In genomic region chr5:113218906-113219517, GRCh38 we compare ENCODE assay signal across 19 cellular contexts.
A peak's percentile ranks its signal among the peaks of the same experiment; 100 is the strongest.
DNase-seq lines count a peak whose midpoint lies in the region; ATAC-seq and TF ChIP-seq lines count a peak whose summit lies in the region.
"Had no signal": no experiment of that assay in that cellular context is flagged by ENCODE, and none has a peak within 500 bp of the region (broad histone marks: within the 10 kb centered on the region; RNA-seq: fewer than 3 reads in every experiment).

No MANE protein-coding gene starts in this region.

- H3K36me3 Mint-ChIP-seq in endothelial cell (ENCODE audit: low read depth, unreplicated experiment) (peaks cover 5% of the 10 kb centered on the region), Caco-2 (ENCODE audit: insufficient read depth, unreplicated experiment) (no peaks in the 10 kb centered on the region)
- H3K36me3 Mint-ChIP-seq: brain had no signal

- no peak for ATAC-seq in lower lobe of right lung

- 64 to 70% (median 65%) methylated on average over 7 of the region's 7 CpGs for WGBS in spleen, 5 donors

- peaks cover 30% of the 10 kb centered on the region for H3K4me1 Mint-ChIP-seq in endothelial cell (ENCODE audit: unreplicated experiment)
- H3K4me1 Mint-ChIP-seq in Caco-2 (ENCODE audit: low read depth, unreplicated experiment), result no peaks in the 10 kb centered on the region

- intact Hi-C loops in lower lobe of right lung (cut with DNase I) (no loop called here), spleen (cut with DNase I; ENCODE audit: low total_unique reads) (no loop called here), Caco-2 (cut with micrococcal nuclease; ENCODE audit: unreplicated experiment) (no loop called here)

- TF ChIP-seq POLR2A in spleen (IDR thresholded peaks at IDR 0.05) (no peak), Peyer's patch (IDR thresholded peaks at IDR 0.05) (no peak)

- no peaks in the 10 kb centered on the region for H3K36me3 ChIP-seq in SK-N-MC (ENCODE audit: insufficient read depth, low read length)
- H3K36me3 ChIP-seq in lower lobe of right lung, result no peaks in the 10 kb centered on the region
- H3K36me3 ChIP-seq in spleen, result no peaks in the 10 kb centered on the region
- H3K36me3 ChIP-seq in Caco-2 (ENCODE audit: control insufficient read depth, insufficient read depth, low read length), result no peaks in the 10 kb centered on the region
- no peaks in the 10 kb centered on the region for H3K36me3 ChIP-seq in Peyer's patch
- H3K36me3 ChIP-seq: colonic mucosa had no signal

- POLR2A ChIA-PET in Caco-2 (lab: Charles Lee), result no interaction called here

- H3K9me3 Mint-ChIP-seq in endothelial cell (ENCODE audit: unreplicated experiment) (no peaks in the 10 kb centered on the region), Caco-2 (ENCODE audit: unreplicated experiment) (peaks cover 8% of the 10 kb centered on the region)
- H3K9me3 Mint-ChIP-seq: CD4-positive, alpha-beta T cell; T-helper 1 cell treated with Interleukin-12 subunit alpha and Interleukin-12 subunit beta and Interleukin-4 antibody, amounts not matched to agents 30 μg/mL and 1 μg/mL, for 36 hours had no signal

- H3K27ac Mint-ChIP-seq in endothelial cell (ENCODE audit: unreplicated experiment) (peak overlapping the region; percentile 93), Caco-2 (ENCODE audit: unreplicated experiment) (no peak overlapping the region)
- H3K27ac Mint-ChIP-seq: CD4-positive, alpha-beta T cell; T-helper 1 cell treated with Interleukin-12 subunit alpha and Interleukin-12 subunit beta and Interleukin-4 antibody, amounts not matched to agents 30 μg/mL and 1 μg/mL, for 36 hours had no signal

- peak overlapping the region; percentile 47 for H3K9ac ChIP-seq in SK-N-MC (ENCODE audit: insufficient read length)

- DNase-seq in SK-N-MC (ENCODE audit: low read depth, low spot score) (no peak), endothelial cell (ENCODE audit: low spot score) (no peak), lower lobe of right lung (no peak), spleen (no peak), Caco-2 (no peak), Peyer's patch (no peak)
- DNase-seq in stimulated activated naive CD4-positive, alpha-beta T cell treated with Interleukin-2 at 50 U/mL for 16 hours (lab: John Stamatoyannopoulos, UW), result no peak
- DNase-seq: activated CD4-positive, alpha-beta T cell treated with anti-CD3 and anti-CD28 coated beads, Interleukin-2, amount 50 U/mL, for 4 hours; activated CD8-positive, alpha-beta memory T cell treated with anti-CD3 and anti-CD28 coated beads, Interleukin-2, amount 50 U/mL, for 48 hours; CD4-positive, alpha-beta T cell; colonic mucosa; KG1; midbrain; NCI-H146; NCI-H2171; NCI-H526; SHP77 treated with DMSO at 0.1 percent for 48 hours had no signal

- H3K4me1 ChIP-seq in lower lobe of right lung (no peaks in the 10 kb centered on the region), spleen (peaks cover 0 to 11% (median 2%) of the 10 kb centered on the region in 6 donors), Caco-2 (no peaks in the 10 kb centered on the region; the same call in 1 of the 2 replicates), Peyer's patch (no peaks in the 10 kb centered on the region)
- H3K4me1 ChIP-seq: colonic mucosa had no signal

- H3K4me3 Mint-ChIP-seq in endothelial cell (ENCODE audit: unreplicated experiment) (no peak overlapping the region), Caco-2 (ENCODE audit: unreplicated experiment) (no peak overlapping the region)
- H3K4me3 Mint-ChIP-seq: CD4-positive, alpha-beta T cell; T-helper 1 cell treated with Interleukin-12 subunit alpha and Interleukin-12 subunit beta and Interleukin-4 antibody, amounts not matched to agents 30 μg/mL and 1 μg/mL, for 36 hours had no signal

- H3K9me3 ChIP-seq in SK-N-MC (ENCODE audit: low read depth, low read length) (no peaks in the 10 kb centered on the region), lower lobe of right lung (no peaks in the 10 kb centered on the region), spleen (no peaks in the 10 kb centered on the region), Caco-2 (peaks cover 3% of the 10 kb centered on the region; the same call in 1 of the 2 replicates), Peyer's patch (no peaks in the 10 kb centered on the region)
- H3K9me3 ChIP-seq: colonic mucosa had no signal

- H3K27ac ChIP-seq in SK-N-MC (peak overlapping the region; percentile 55), lower lobe of right lung (peak overlapping the region; percentile 38), spleen (peak overlapping the region in 5 of 8 donors; percentile 38 to 58 (median 55)), Peyer's patch (no peak overlapping the region)
- H3K27ac ChIP-seq: colonic mucosa had no signal

- H3K4me3 ChIP-seq in SK-N-MC (peak overlapping the region; percentile 60), lower lobe of right lung (no peak overlapping the region), spleen (no peak overlapping the region), Caco-2 (ENCODE audit: low read depth, low read length) (no peak overlapping the region), Peyer's patch (no peak overlapping the region)
- H3K4me3 ChIP-seq: colonic mucosa had no signal

- CTCF ChIA-PET in Caco-2 (lab: Charles Lee), result no interaction called here

- H3K27me3 ChIP-seq in lower lobe of right lung (ENCODE audit: low read depth) (no peaks in the 10 kb centered on the region), spleen (replicated peaks in 1 of 7) (no peaks in the 10 kb centered on the region), Caco-2 (replicated peaks; ENCODE audit: control insufficient read depth, insufficient read depth, low read length) (no peaks in the 10 kb centered on the region), Peyer's patch (no peaks in the 10 kb centered on the region)
- H3K27me3 ChIP-seq: colonic mucosa had no signal

- no TSS peak for BruUV-seq in Caco-2 (replicated peaks; lab: Mats Ljungman, UMichigan)

- H3K27me3 Mint-ChIP-seq in endothelial cell (ENCODE audit: unreplicated experiment), result peaks cover 3% of the 10 kb centered on the region
- H3K27me3 Mint-ChIP-seq in Caco-2 (ENCODE audit: insufficient read depth, unreplicated experiment), result peaks cover 21% of the 10 kb centered on the region
- H3K27me3 Mint-ChIP-seq: CD4-positive, alpha-beta T cell had no signal

- TF ChIP-seq CTCF in endothelial cell (IDR thresholded peaks at IDR 0.05; ENCODE audit: unreplicated experiment) (no peak), lower lobe of right lung (IDR thresholded peaks at IDR 0.05) (no peak), spleen (IDR thresholded peaks at IDR 0.05 in 8 of 11, conservative IDR thresholded peaks at IDR 0.05 in 3 of 11) (no peak), Caco-2 (IDR thresholded peaks at IDR 0.05; ENCODE audit: insufficient read depth in 1 of 2, low read depth in 1 of 2, low read length in 1 of 2, severe bottlenecking in 1 of 2, unreplicated experiment in 1 of 2) (no peak), Peyer's patch (IDR thresholded peaks at IDR 0.05) (no peak)

Comparison
In these comparisons a context has a peak if more than half of its experiments do, and no peak if none do; other contexts are left out.
1. H3K27ac ChIP-seq: peak in SK-N-MC (single experiment), lower lobe of right lung (single experiment) and spleen (5 of 8); none in Peyer's patch (0 of 4).